ENCODE assay signal across 8 cellular contexts in genomic region chr3:148727242-148727641, GRCh38. TPM values are rescaled to one million over a fixed set of nuclear protein-coding genes. Genes with fewer than 3 reads are reported as not detected.
DNase-seq lines count a peak whose midpoint lies in the region; ATAC-seq lines count a peak whose summit lies in the region.

No MANE protein-coding gene starts in this region.

- ATAC-seq in GM19023 (IDR thresholded peaks at IDR 0.05; ENCODE audit: unreplicated experiment) (peak; percentile 82), HG03159 (IDR thresholded peaks at IDR 0.05; ENCODE audit: unreplicated experiment) (peak; percentile 76), left colon (peak; percentile 76)

- intact Hi-C loops in left colon (cut with DNase I, micrococcal nuclease) = loop anchor here in 1 of 2 donors (10.0 kb wide), 1 partner anchor 218 kb away; no protein-coding TSS in a partner anchor

- DNase-seq in COR-L47 (lab: John Stamatoyannopoulos, UW) (peak; percentile 76), NCI-H2196 treated with DMSO at 0.1 percent for 48 hours (lab: John Stamatoyannopoulos, UW; ENCODE audit: unreplicated experiment) (peak; percentile 40), anterior cingulate cortex (lab: John Stamatoyannopoulos, UW) (peak in 43 of 58 donors; percentile 2 to 74 (median 30)), left colon (peak in 1 of 2 donors; percentile 26), ureter (ENCODE audit: low spot score) (no peak), NCI-H2227 treated with DMSO at 0.1 percent for 48 hours (lab: John Stamatoyannopoulos, UW) (no peak)

RNA-seq across cellular contexts. Expression of gene AGTR1, which starts 29.5 kb away (rescaled TPM):
- total RNA-seq in left colon (1 to 10 TPM in 1 of 2 donors, under 1 TPM in 1; 0.85 to 5.4 TPM), ureter (4.6 TPM)

Comparison
In these comparisons a context has a peak if more than half of its experiments do, and no peak if none do; other contexts are left out.
1. DNase-seq: peak in COR-L47 (single experiment), NCI-H2196 treated with DMSO at 0.1 percent for 48 hours (single experiment) and anterior cingulate cortex (43 of 58); none in ureter (single experiment) and NCI-H2227 treated with DMSO at 0.1 percent for 48 hours (single experiment).
2. Peak in every context shown above with its lines, with median percentiles within 50 percentile points of each other: ATAC-seq.